Comparison of ENCODE assay signal across 3 cellular contexts in the genomic region with DNA sequence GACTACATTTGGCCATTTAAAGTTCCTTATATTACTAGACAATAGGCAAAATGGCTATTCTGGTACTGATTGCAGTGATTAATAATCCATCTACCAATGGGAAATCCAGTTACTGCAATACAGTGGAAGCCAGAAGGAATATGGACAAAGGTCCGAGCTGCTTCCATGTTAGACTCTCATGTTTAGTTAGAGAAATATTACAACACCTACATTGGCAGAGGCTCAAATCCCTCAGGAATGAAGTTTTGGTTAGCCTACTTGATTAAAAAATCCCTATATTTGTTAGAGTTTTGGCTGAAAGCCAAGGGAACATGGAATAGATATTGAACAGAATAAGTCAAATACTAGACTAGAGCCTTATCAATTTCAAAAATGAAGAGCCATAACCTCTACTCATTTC.
TF ChIP-seq lines count a peak whose summit lies in the region.

No MANE protein-coding gene starts in this region.

TF ChIP-seq in liver, 16 proteins besides CTCF, POLR2A, EP300 and RAD21:
- TF ChIP-seq YY1 (IDR thresholded peaks at IDR 0.05) (peak; percentile 49), TAF1 (conservative IDR thresholded peaks at IDR 0.05) (no peak), FOXA2 (IDR thresholded peaks at IDR 0.05) (no peak), JUND (IDR thresholded peaks at IDR 0.05) (no peak), FOXA1 (IDR thresholded peaks at IDR 0.05) (no peak), HNF4G (IDR thresholded peaks at IDR 0.05) (no peak), HNF4A (conservative IDR thresholded peaks at IDR 0.05) (peak; percentile 17 to 31), NR2F2 (IDR thresholded peaks at IDR 0.05) (no peak)

TF ChIP-seq in HepG2, 621 proteins besides CTCF, POLR2A, EP300 and RAD21:
- TF ChIP-seq ZNF780A (CRISPR knock-in tag; IDR thresholded peaks at IDR 0.05), result no peak
- no peak for TF ChIP-seq HMGA1 (CRISPR knock-in tag; conservative IDR thresholded peaks at IDR 0.05)
- no peak for TF ChIP-seq TBP (CRISPR knock-in tag; IDR thresholded peaks at IDR 0.05)
- TF ChIP-seq LBX2 (CRISPR knock-in tag; IDR thresholded peaks at IDR 0.05; ENCODE audit: borderline replicate concordance), result no peak
- no peak for TF ChIP-seq ZNF713 (CRISPR knock-in tag; IDR thresholded peaks at IDR 0.05)
- no peak for TF ChIP-seq HOXA9 (CRISPR knock-in tag; IDR thresholded peaks at IDR 0.05; ENCODE audit: borderline replicate concordance)
- no peak for TF ChIP-seq SKI (IDR thresholded peaks at IDR 0.05; ENCODE audit: partially characterized antibody)
- TF ChIP-seq ZNF580 (CRISPR knock-in tag; IDR thresholded peaks at IDR 0.05; ENCODE audit: borderline replicate concordance, low read depth), result no peak
- TF ChIP-seq NR0B2 (CRISPR knock-in tag; IDR thresholded peaks at IDR 0.05), result no peak
- no peak for TF ChIP-seq ZNF691 (CRISPR knock-in tag; IDR thresholded peaks at IDR 0.05; ENCODE audit: borderline replicate concordance, low read depth)
- TF ChIP-seq ZBTB21 (CRISPR knock-in tag; IDR thresholded peaks at IDR 0.05), result no peak
- TF ChIP-seq RFX1 (IDR thresholded peaks at IDR 0.05), result no peak
- TF ChIP-seq ZFP82 (CRISPR knock-in tag; IDR thresholded peaks at IDR 0.05; ENCODE audit: borderline replicate concordance), result no peak
- no peak for TF ChIP-seq ZBTB8A (CRISPR knock-in tag; IDR thresholded peaks at IDR 0.05; ENCODE audit: borderline replicate concordance, low read depth)
- no peak for TF ChIP-seq ZNF337 (CRISPR knock-in tag; IDR thresholded peaks at IDR 0.05; ENCODE audit: borderline replicate concordance, low read depth)
TF ChIP-seq in HepG2: peak in this region for 0.

TF ChIP-seq in K562, 482 proteins besides CTCF, POLR2A, EP300 and RAD21:
- TF ChIP-seq RBM15 (IDR thresholded peaks at IDR 0.05; ENCODE audit: insufficient read depth, low read length), result no peak
- peak; percentile 28 for TF ChIP-seq NFIC (IDR thresholded peaks at IDR 0.05)
